In the genomic region with DNA sequence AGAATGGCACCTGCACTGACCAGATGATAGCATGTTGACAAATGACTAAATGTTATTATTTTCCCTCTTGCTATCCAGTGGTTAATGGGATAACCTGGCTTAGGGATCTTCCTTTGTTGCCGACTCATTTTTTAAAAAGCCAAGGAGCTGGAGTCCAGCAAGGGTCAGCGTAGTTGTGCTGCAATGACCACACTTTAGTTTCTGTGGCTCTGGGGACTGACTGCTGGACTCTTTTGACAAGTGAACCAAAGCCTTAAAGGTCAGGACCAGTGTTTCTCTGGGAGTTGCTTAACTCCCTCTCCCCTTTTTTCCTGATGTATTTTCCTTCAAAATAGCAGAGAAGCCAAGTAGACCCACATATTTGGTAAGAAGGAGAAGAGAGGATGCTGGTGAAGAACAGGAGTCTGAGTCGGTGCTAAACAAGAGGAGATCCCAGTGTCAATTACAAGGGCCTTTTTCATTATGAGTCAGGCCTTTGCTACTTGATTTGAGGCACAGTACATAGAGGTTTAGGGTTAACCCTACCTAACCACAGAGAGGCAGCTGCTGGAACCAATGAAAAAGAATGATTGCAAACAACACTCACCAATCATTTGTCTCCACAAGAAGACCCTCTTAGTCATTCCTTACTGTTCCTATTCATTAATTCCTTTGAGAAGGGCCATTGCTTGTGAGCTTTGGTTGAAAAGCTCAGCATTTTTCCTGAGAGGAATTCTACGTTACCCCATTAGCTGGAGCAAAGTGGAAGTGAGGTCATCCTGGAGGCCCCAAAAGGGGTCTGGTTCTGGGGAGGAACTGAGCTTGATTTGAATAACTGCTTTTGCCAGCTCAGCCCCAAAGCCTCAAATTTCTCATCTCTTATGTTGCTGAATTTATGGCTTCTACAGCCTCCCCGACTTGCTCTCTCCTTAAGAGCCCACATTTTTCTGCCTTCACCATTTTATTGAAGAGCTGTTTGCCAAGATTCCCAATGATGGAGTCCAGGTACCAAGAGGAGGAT, we compare ENCODE assay signal across 13 cellular contexts.
DNase-seq lines count a peak whose midpoint lies in the region; ATAC-seq lines count a peak whose summit lies in the region.
"Had no signal": no experiment of that assay in that cellular context is flagged by ENCODE, and none has a peak within 500 bp of the region (broad histone marks: within the 10 kb centered on the region; RNA-seq: fewer than 3 reads in every experiment).

No MANE protein-coding gene starts in this region.

- H3K4me3 Mint-ChIP-seq in activated T-cell treated with anti-CD3 and anti-CD28 coated beads, Interleukin-2, amount 50 U/mL, for 4 hours = no peak overlapping the region

- no peaks in the 10 kb centered on the region for H3K9me3 Mint-ChIP-seq in activated T-cell treated with anti-CD3 and anti-CD28 coated beads, Interleukin-2, amount 50 U/mL, for 4 hours

- peak; percentile 99 for ATAC-seq in GM18909 (IDR thresholded peaks at IDR 0.05; ENCODE audit: poor library complexity, unreplicated experiment)
- ATAC-seq in GM21619 (IDR thresholded peaks at IDR 0.05; ENCODE audit: unreplicated experiment) = peak; percentile 96
- peak; percentile 96 for ATAC-seq in HG03196 (IDR thresholded peaks at IDR 0.05; ENCODE audit: unreplicated experiment)
- no peak for ATAC-seq in activated T-cell treated with anti-CD3 and anti-CD28 coated beads, Interleukin-2, amount 50 U/mL, for 4 hours
- ATAC-seq: gastrocnemius medialis had no signal

- DNase-seq in kidney tubule cell (ENCODE audit: low spot score) = peak; percentile 30
- DNase-seq in HCEC 1CT = no peak
- DNase-seq in COR-L47 (lab: John Stamatoyannopoulos, UW) = no peak
- DNase-seq in RPMI8226 = no peak
- DNase-seq in activated T-cell treated with anti-CD3 and anti-CD28 coated beads, Interleukin-2, amount 50 U/mL, for 4 hours = no peak
- DNase-seq: activated CD8-positive, alpha-beta memory T cell treated with anti-CD3 and anti-CD28 coated beads, Interleukin-2, amount 50 U/mL, for 48 hours; caudate nucleus; DMS153; gastrocnemius medialis; NCI-H2081 had no signal

- no peaks in the 10 kb centered on the region for H3K36me3 Mint-ChIP-seq in activated T-cell treated with anti-CD3 and anti-CD28 coated beads, Interleukin-2, amount 50 U/mL, for 4 hours (ENCODE audit: insufficient read depth)

- H3K27me3 Mint-ChIP-seq in activated T-cell treated with anti-CD3 and anti-CD28 coated beads, Interleukin-2, amount 50 U/mL, for 4 hours (ENCODE audit: low read depth) = peaks cover 2% of the 10 kb centered on the region

- no peaks in the 10 kb centered on the region for H3K4me1 Mint-ChIP-seq in activated T-cell treated with anti-CD3 and anti-CD28 coated beads, Interleukin-2, amount 50 U/mL, for 4 hours (ENCODE audit: low read depth)

Comparison
In these comparisons a context has a peak if more than half of its experiments do, and no peak if none do; other contexts are left out.
1. ATAC-seq: peak in GM18909 (single experiment), GM21619 (single experiment) and HG03196 (single experiment); none in activated T-cell treated with anti-CD3 and anti-CD28 coated beads, Interleukin-2, amount 50 U/mL, for 4 hours (0 of 2).